Comparison of ENCODE assay signal across 8 cellular contexts in the genomic region with DNA sequence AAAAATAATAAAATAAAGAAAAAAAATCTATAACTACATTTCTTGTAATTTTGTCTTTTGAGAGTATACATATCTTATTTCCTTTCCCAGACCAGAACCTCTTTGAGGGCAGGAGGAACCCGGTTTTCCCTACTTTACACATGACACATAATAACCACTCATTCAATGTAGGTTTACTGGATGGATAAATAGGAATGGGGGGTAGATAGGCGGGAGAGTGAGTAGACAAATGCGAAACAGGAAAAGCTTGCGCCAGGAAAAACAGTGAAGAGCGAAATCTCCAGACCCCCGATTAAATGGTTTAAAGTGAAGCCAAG. TPM values are rescaled to one million over a fixed set of nuclear protein-coding genes. Genes with fewer than 3 reads are reported as not detected.
A peak's percentile ranks its signal among the peaks of the same experiment; 100 is the strongest.
DNase-seq lines count a peak whose midpoint lies in the region; ATAC-seq and TF ChIP-seq lines count a peak whose summit lies in the region.
"Had no signal": no experiment of that assay in that cellular context is flagged by ENCODE, and none has a peak within 500 bp of the region (broad histone marks: within the 10 kb centered on the region; RNA-seq: fewer than 3 reads in every experiment).

No MANE protein-coding gene starts in this region.

- intact Hi-C loops in testis (cut with DNase I; ENCODE audit: low total_unique reads) = no loop called here

- H3K27ac Mint-ChIP-seq in IgD-negative memory B cell = peak overlapping the region; percentile 96 to 100 (median 99)

- no peak for TF ChIP-seq POLR2A in testis (IDR thresholded peaks at IDR 0.05)

- H3K9me3 ChIP-seq in testis = no peaks in the 10 kb centered on the region

- H3K4me3 Mint-ChIP-seq in IgD-negative memory B cell = peak overlapping the region; percentile 91 to 99 (median 94)

- 0 to 2% methylated on average over 6 of the region's 6 CpGs for WGBS in testis, 2 donors

- H3K27ac ChIP-seq in testis = peak overlapping the region; percentile 83 to 98

- peak; percentile 14 for ATAC-seq in left lobe of liver
- ATAC-seq in HG02759 (IDR thresholded peaks at IDR 0.05; ENCODE audit: unreplicated experiment) = no peak

- TF ChIP-seq CTCF in astrocyte of the spinal cord (IDR thresholded peaks at IDR 0.05; ENCODE audit: low read depth, low read length) (no peak), testis (IDR thresholded peaks at IDR 0.05) (no peak)

- peaks cover 14% of the 10 kb centered on the region for H3K4me1 ChIP-seq in testis

- H3K36me3 Mint-ChIP-seq in IgD-negative memory B cell = peaks cover 2% of the 10 kb centered on the region

- H3K4me1 Mint-ChIP-seq in IgD-negative memory B cell = peaks cover 24 to 43% (median 39%) of the 10 kb centered on the region in 3 donors

- H3K4me3 ChIP-seq in astrocyte of the spinal cord (ENCODE audit: low read depth, low read length) (peak overlapping the region; percentile 99), testis (peak overlapping the region; percentile 73 to 96)

- H3K27me3 Mint-ChIP-seq in IgD-negative memory B cell = no peaks in the 10 kb centered on the region

- in situ Hi-C loops in astrocyte of the spinal cord (cut with HindIII; ENCODE audit: low sequenced_read_pairs) = no loop called here

- no peaks in the 10 kb centered on the region for H3K36me3 ChIP-seq in testis (ENCODE audit: low read depth, missing control alignments)

- DNase-seq in astrocyte of the spinal cord (ENCODE audit: low read depth, low spot score) = no peak
- DNase-seq in left lobe of liver (ENCODE audit: low spot score) = no peak
- DNase-seq in testis = no peak
- DNase-seq in ureter (ENCODE audit: low spot score) = no peak
- no peak for DNase-seq in NCI-H1417 (lab: John Stamatoyannopoulos, UW)

- H3K27me3 ChIP-seq in testis = no peaks in the 10 kb centered on the region

- no peaks in the 10 kb centered on the region for H3K9me3 Mint-ChIP-seq in IgD-negative memory B cell

RNA-seq across cellular contexts. Expression of gene GOSR2, which starts 0.5 kb away (rescaled TPM):
- polyA plus RNA-seq in IgD-negative memory B cell (49.2 TPM), testis (ENCODE audit: insufficient read depth, low read depth, low replicate concordance) (92.4 TPM)
- total RNA-seq in left lobe of liver (28.1 TPM), testis (10 to 100 TPM; 72.2 to 92.8 TPM), ureter (66.1 TPM)

RNA-seq across cellular contexts. Expression of gene RPRML, which starts 56.6 kb away (rescaled TPM):
- 0.28 TPM for polyA plus RNA-seq in IgD-negative memory B cell
- total RNA-seq in left lobe of liver = not detected
- total RNA-seq in testis = not detected
- not detected for polyA plus RNA-seq in testis (ENCODE audit: insufficient read depth, low read depth, low replicate concordance)
- total RNA-seq in ureter = not detected
- total RNA-seq: left cardiac atrium had no signal
